ENCODE assay signal across 16 cellular contexts in genomic region chr1:208211901-208212843, GRCh38. TPM values are rescaled to one million over a fixed set of nuclear protein-coding genes. Genes with fewer than 3 reads are reported as not detected.
A peak's percentile ranks its signal among the peaks of the same experiment; 100 is the strongest.
DNase-seq lines count a peak whose midpoint lies in the region; ATAC-seq and TF ChIP-seq lines count a peak whose summit lies in the region.
"Had no signal": no experiment of that assay in that cellular context is flagged by ENCODE, and none has a peak within 500 bp of the region (broad histone marks: within the 10 kb centered on the region; RNA-seq: fewer than 3 reads in every experiment).

No MANE protein-coding gene starts in this region.

- H4K91ac ChIP-seq in trophoblast cell (ENCODE audit: low read depth, low read length), result no peak overlapping the region

- H3K4me2 ChIP-seq in Loucy (ENCODE audit: low read depth, low read length, poor library complexity, severe bottlenecking) (peak overlapping the region; percentile 54), trophoblast cell (ENCODE audit: low read length) (no peak overlapping the region)

- H3K79me1 ChIP-seq in trophoblast cell (ENCODE audit: low read length), result peaks cover 20% of the 10 kb centered on the region

- H3F3A ChIP-seq in Loucy (ENCODE audit: low read depth), result no peaks in the 10 kb centered on the region

- H2BK12ac ChIP-seq in trophoblast cell (ENCODE audit: low read length), result peak overlapping the region; percentile 32

- no peak overlapping the region for H3K4ac ChIP-seq in trophoblast cell (ENCODE audit: low read depth, low read length)

- H2AFZ ChIP-seq in Loucy (ENCODE audit: low read length) (0 out of 2 replicates have a peak overlapping the region, but pooled peaks have one; percentile 35), trophoblast cell (ENCODE audit: insufficient read depth, low read length, poor library complexity) (no peak overlapping the region)

- H3K9me3 ChIP-seq in Loucy (ENCODE audit: insufficient read depth, low read depth, low read length) (no peaks in the 10 kb centered on the region), trophoblast cell (ENCODE audit: insufficient read depth, low read depth, low read length) (no peaks in the 10 kb centered on the region)
- H3K9me3 ChIP-seq: pancreas had no signal

- no peak for TF ChIP-seq CTCF in Loucy (conservative IDR thresholded peaks at IDR 0.05; ENCODE audit: low read length)
- TF ChIP-seq CTCF in endothelial cell (IDR thresholded peaks at IDR 0.05; ENCODE audit: unreplicated experiment), result no peak

- H3K14ac ChIP-seq in trophoblast cell (ENCODE audit: low read length), result no peak overlapping the region

- peak overlapping the region; percentile 17 for H2BK5ac ChIP-seq in trophoblast cell (ENCODE audit: low read depth, low read length, poor library complexity)

- no peaks in the 10 kb centered on the region for H3K9me3 Mint-ChIP-seq in endothelial cell (ENCODE audit: unreplicated experiment)
- H3K9me3 Mint-ChIP-seq: activated naive CD8-positive, alpha-beta T cell treated with anti-CD3 and anti-CD28 coated beads for 36 hours had no signal

- peak overlapping the region; percentile 30 for H2BK120ac ChIP-seq in trophoblast cell (ENCODE audit: insufficient read depth, low read length, poor library complexity)

- H3K4me1 Mint-ChIP-seq in endothelial cell (ENCODE audit: unreplicated experiment), result peaks cover 89% of the 10 kb centered on the region

- H3K79me2 ChIP-seq in Loucy (ENCODE audit: insufficient read depth, low read length) (no peaks in the 10 kb centered on the region), trophoblast cell (ENCODE audit: control insufficient read depth, insufficient read depth, low read length, poor library complexity) (peaks cover 5% of the 10 kb centered on the region)

- H3K4me3 ChIP-seq in Loucy (ENCODE audit: low read length, poor library complexity, severe bottlenecking) (peak overlapping the region; percentile 32), trophoblast cell (ENCODE audit: low read depth, low read length) (no peak overlapping the region)
- H3K4me3 ChIP-seq: pancreas had no signal

- no peak overlapping the region for H4K12ac ChIP-seq in trophoblast cell (ENCODE audit: low read depth, low read length)

- no CpG with 5 or more reads among the region's 8 CpGs for WGBS in trophoblast cell (ENCODE audit: extremely low coverage, insufficient coverage, insufficient read length)

- no peak for ATAC-seq in HG02571 (IDR thresholded peaks at IDR 0.05; ENCODE audit: unreplicated experiment)
- no peak for ATAC-seq in GM18520 (IDR thresholded peaks at IDR 0.05; ENCODE audit: unreplicated experiment)
- ATAC-seq: pancreas; stimulated activated naive CD8-positive, alpha-beta T cell treated with anti-CD3 and anti-CD28 coated beads, Interleukin-15, Interleukin-2, amounts not matched to agents 100 U/mL and 50 U/mL, for 24 hours had no signal

- H3K23ac ChIP-seq in trophoblast cell (ENCODE audit: low read length), result peak overlapping the region; percentile 19

- H3K9ac ChIP-seq in Loucy (ENCODE audit: low read depth, low read length, poor library complexity, severe bottlenecking) (no peak overlapping the region), trophoblast cell (ENCODE audit: low read length) (no peak overlapping the region)

- H3K9me2 ChIP-seq in Loucy (replicated peaks; ENCODE audit: low read depth, low read length), result no peaks in the 10 kb centered on the region

- H3K36me3 ChIP-seq in Loucy (ENCODE audit: insufficient read depth, low read length), result no peaks in the 10 kb centered on the region
- H3K36me3 ChIP-seq in trophoblast cell (ENCODE audit: control insufficient read depth in 1 of 2, insufficient read depth in 2 of 2, low read length in 2 of 2), result peaks cover 31 to 56% of the 10 kb centered on the region in 2 experiments

- DNase-seq in ELR (ENCODE audit: low read depth) (peak; percentile 55), endothelial cell (ENCODE audit: low spot score) (peak; percentile 39), trophoblast cell (peak; percentile 32 to 39)
- no peak for DNase-seq in stimulated activated CD4-positive, alpha-beta T cell treated with anti-CD3 and anti-CD28 coated beads, Interleukin-12 subunit alpha, Interleukin-12 subunit beta, amount 100 ng/mL, for 4 hours
- DNase-seq: activated CD4-positive, alpha-beta T cell treated with anti-CD3 and anti-CD28 coated beads for 48 hours; activated naive CD8-positive, alpha-beta T cell treated with anti-CD3 and anti-CD28 coated beads for 36 hours; activated T-cell treated with anti-CD3 and anti-CD28 coated beads for 4 hours; midbrain; NCI-H2081 treated with DMSO at 0.1 percent for 48 hours; NCI-H748 treated with DMSO at 0.1 percent for 48 hours; pancreas; stimulated activated naive CD8-positive, alpha-beta T cell treated with anti-CD3 and anti-CD28 coated beads, Interleukin-15, Interleukin-2, amounts not matched to agents 100 U/mL and 50 U/mL, for 24 hours; T-helper 2 cell had no signal

- H4K20me1 ChIP-seq in Loucy (ENCODE audit: insufficient read depth, low read length, poor library complexity, severe bottlenecking), result no peaks in the 10 kb centered on the region

- no peak overlapping the region for H3K27ac ChIP-seq in trophoblast cell (ENCODE audit: low read depth, low read length)
- H3K27ac ChIP-seq: pancreas had no signal

- H3K27me3 ChIP-seq in Loucy (ENCODE audit: insufficient read depth, low read length, poor library complexity, severe bottlenecking) (no peaks in the 10 kb centered on the region), trophoblast cell (ENCODE audit: insufficient read depth, low read length) (no peaks in the 10 kb centered on the region)
- H3K27me3 ChIP-seq: pancreas had no signal

- no peak overlapping the region for H3K18ac ChIP-seq in trophoblast cell (ENCODE audit: low read length)

- H3K27ac Mint-ChIP-seq in endothelial cell (ENCODE audit: unreplicated experiment), result peak overlapping the region; percentile 90
- H3K27ac Mint-ChIP-seq: activated naive CD8-positive, alpha-beta T cell treated with anti-CD3 and anti-CD28 coated beads for 36 hours had no signal

- H3K4me1 ChIP-seq in Loucy (ENCODE audit: insufficient read depth, low read length, poor library complexity, severe bottlenecking) (peaks cover 20% of the 10 kb centered on the region), trophoblast cell (ENCODE audit: control insufficient read depth in 1 of 2, insufficient read depth in 2 of 2, low read length in 2 of 2) (peaks cover 42 to 49% of the 10 kb centered on the region in 2 experiments)

- H3K27me3 Mint-ChIP-seq in endothelial cell (ENCODE audit: unreplicated experiment), result peaks cover 3% of the 10 kb centered on the region
- H3K27me3 Mint-ChIP-seq: activated naive CD8-positive, alpha-beta T cell treated with anti-CD3 and anti-CD28 coated beads for 36 hours had no signal

- H3K4me3 Mint-ChIP-seq in endothelial cell (ENCODE audit: unreplicated experiment), result no peak overlapping the region
- H3K4me3 Mint-ChIP-seq: activated naive CD8-positive, alpha-beta T cell treated with anti-CD3 and anti-CD28 coated beads for 36 hours had no signal

- no peak overlapping the region for H2AK5ac ChIP-seq in trophoblast cell (ENCODE audit: low read length)

- no peak overlapping the region for H4K8ac ChIP-seq in trophoblast cell (ENCODE audit: low read depth, low read length)

- H3K36me3 Mint-ChIP-seq in endothelial cell (ENCODE audit: low read depth, unreplicated experiment), result peaks cover 25% of the 10 kb centered on the region

RNA-seq across cellular contexts. Expression of gene PLXNA2, which starts 32.0 kb away (rescaled TPM):
- total RNA-seq in endothelial cell (ENCODE audit: unreplicated experiment), result 25.6 TPM
- polyA plus RNA-seq in trophoblast cell (2013), result 35.3 and 35.7 TPM in 2 replicates
